ENCODE assay signal across 8 cellular contexts in genomic region chr10:117663750-117664149, GRCh38.
DNase-seq lines count a peak whose midpoint lies in the region; ATAC-seq, FAIRE-seq and TF ChIP-seq lines count a peak whose summit lies in the region.

No MANE protein-coding gene starts in this region.

- H3K27me3 ChIP-seq in brain microvascular endothelial cell (replicated peaks): no peaks in the 10 kb centered on the region

- no peak for FAIRE-seq in HTR-8/SVneo (lab: Jason Lieb, UNC)

- peak; percentile 99 for ATAC-seq in HG03103 (IDR thresholded peaks at IDR 0.05; ENCODE audit: low read depth, unreplicated experiment)

- no peaks in the 10 kb centered on the region for H3K9me3 Mint-ChIP-seq in endothelial cell (ENCODE audit: unreplicated experiment)

- no peaks in the 10 kb centered on the region for H3K4me1 Mint-ChIP-seq in endothelial cell (ENCODE audit: unreplicated experiment)

- TF ChIP-seq CTCF in brain microvascular endothelial cell (IDR thresholded peaks at IDR 0.05; ENCODE audit: low read depth, low read length, missing control alignments) (no peak), endothelial cell (IDR thresholded peaks at IDR 0.05; ENCODE audit: unreplicated experiment) (no peak)

- in situ Hi-C loops in brain microvascular endothelial cell (cut with HindIII; ENCODE audit: low pct_ligation_motif_present, low sequenced_read_pairs): no loop called here

- H3K36me3 Mint-ChIP-seq in endothelial cell (ENCODE audit: low read depth, unreplicated experiment): no peaks in the 10 kb centered on the region

- peak overlapping the region; percentile 36 for H3K27ac ChIP-seq in brain microvascular endothelial cell

- DNase-seq in AG20443 (ENCODE audit: low spot score): peak; percentile 84
- DNase-seq in GM19238 (ENCODE audit: insufficient read length, low spot score): peak; percentile 39
- DNase-seq in brain microvascular endothelial cell: peak; percentile 92
- no peak for DNase-seq in endothelial cell (ENCODE audit: low spot score)
- no peak for DNase-seq in HTR-8/SVneo (ENCODE audit: insufficient read length, low spot score)
- no peak for DNase-seq in stimulated activated naive CD4-positive, alpha-beta T cell treated with Interleukin-2 at 50 U/mL for 16 hours (lab: John Stamatoyannopoulos, UW)
- DNase-seq in foreskin melanocyte: no peak

- H3K4me3 ChIP-seq in brain microvascular endothelial cell (ENCODE audit: low read depth, low read length): no peak overlapping the region

- no peak overlapping the region for H3K4me3 Mint-ChIP-seq in endothelial cell (ENCODE audit: unreplicated experiment)

- peaks cover 7% of the 10 kb centered on the region for H3K27me3 Mint-ChIP-seq in endothelial cell (ENCODE audit: unreplicated experiment)

- no peaks in the 10 kb centered on the region for H3K36me3 ChIP-seq in brain microvascular endothelial cell (replicated peaks)

- H3K27ac Mint-ChIP-seq in endothelial cell (ENCODE audit: unreplicated experiment): no peak overlapping the region

Comparison
In these comparisons a context has a peak if more than half of its experiments do, and no peak if none do; other contexts are left out.
1. DNase-seq: peak in AG20443 (single experiment), GM19238 (single experiment) and brain microvascular endothelial cell (single experiment); none in endothelial cell (single experiment), HTR-8/SVneo (single experiment), stimulated activated naive CD4-positive, alpha-beta T cell treated with Interleukin-2 at 50 U/mL for 16 hours (single experiment) and foreskin melanocyte (single experiment).